ENCODE assay signal across 1 cellular context in the genomic region with DNA sequence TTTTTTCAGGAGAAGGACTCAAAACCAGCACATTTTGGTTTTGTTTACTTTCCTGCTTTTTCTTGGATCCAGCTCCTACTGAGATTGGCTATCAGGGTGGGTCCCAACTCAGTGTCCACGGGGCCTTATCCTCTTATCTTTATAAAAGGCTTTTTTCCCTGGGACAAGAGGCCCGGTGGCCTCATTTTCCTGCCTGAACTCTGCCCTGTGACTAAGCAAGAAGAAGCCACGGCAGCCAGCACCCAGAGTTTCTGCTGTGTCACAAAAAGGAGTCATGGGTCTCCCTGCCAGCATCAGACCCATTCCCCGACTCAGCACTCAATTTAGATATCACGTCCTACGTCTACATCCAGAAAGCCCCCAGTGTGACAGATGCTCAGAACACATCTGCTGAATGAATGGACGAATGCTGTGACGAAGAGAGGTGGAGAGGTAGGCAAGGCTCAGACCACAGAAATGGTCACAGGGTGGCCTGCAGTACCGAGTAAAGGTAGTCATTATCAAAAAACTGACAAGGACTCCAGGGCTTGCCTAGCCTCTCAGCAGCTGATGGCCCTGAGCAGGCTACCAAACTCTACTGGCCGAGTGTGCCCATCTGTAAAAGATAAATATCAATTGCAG.
TF ChIP-seq lines count a peak whose summit lies in the region.

No MANE protein-coding gene starts in this region.

TF ChIP-seq in HepG2, 621 proteins besides CTCF, POLR2A, EP300 and RAD21 (continued from another document and continues in another):
- TF ChIP-seq TFAP4 (IDR thresholded peaks at IDR 0.05; ENCODE audit: borderline replicate concordance, low read depth): peak; percentile 21; the same call in 1 of the 2 replicates
- 0 out of 2 replicates have a peak, but pooled peaks have one; percentile 62 for TF ChIP-seq NFKBIZ (CRISPR knock-in tag; IDR thresholded peaks at IDR 0.05)
- peak; percentile 85 for TF ChIP-seq XRCC5 (optimal IDR thresholded peaks at IDR 0.05; ENCODE audit: low read length)
- peak; percentile 44; the same call in 1 of the 2 replicates for TF ChIP-seq ZNF143 (CRISPR knock-in tag; IDR thresholded peaks at IDR 0.05)
- TF ChIP-seq, protein P1, sequence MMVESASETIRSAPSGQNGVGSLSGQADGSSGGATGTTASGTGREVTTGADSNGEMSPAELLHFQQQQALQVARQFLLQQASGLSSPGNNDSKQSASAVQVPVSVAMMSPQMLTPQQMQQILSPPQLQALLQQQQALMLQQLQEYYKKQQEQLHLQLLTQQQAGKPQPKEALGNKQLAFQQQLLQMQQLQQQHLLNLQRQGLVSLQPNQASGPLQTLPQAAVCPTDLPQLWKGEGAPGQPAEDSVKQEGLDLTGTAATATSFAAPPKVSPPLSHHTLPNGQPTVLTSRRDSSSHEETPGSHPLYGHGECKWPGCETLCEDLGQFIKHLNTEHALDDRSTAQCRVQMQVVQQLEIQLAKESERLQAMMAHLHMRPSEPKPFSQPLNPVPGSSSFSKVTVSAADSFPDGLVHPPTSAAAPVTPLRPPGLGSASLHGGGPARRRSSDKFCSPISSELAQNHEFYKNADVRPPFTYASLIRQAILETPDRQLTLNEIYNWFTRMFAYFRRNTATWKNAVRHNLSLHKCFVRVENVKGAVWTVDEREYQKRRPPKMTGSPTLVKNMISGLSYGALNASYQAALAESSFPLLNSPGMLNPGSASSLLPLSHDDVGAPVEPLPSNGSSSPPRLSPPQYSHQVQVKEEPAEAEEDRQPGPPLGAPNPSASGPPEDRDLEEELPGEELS (CRISPR knock-in tag; IDR thresholded peaks at IDR 0.05): peak; percentile 79
- TF ChIP-seq GATAD1 (CRISPR knock-in tag; IDR thresholded peaks at IDR 0.05): peak; percentile 53
- no peak for TF ChIP-seq ZNF431 (CRISPR knock-in tag; IDR thresholded peaks at IDR 0.05; ENCODE audit: borderline replicate concordance, low read depth)
- peak; percentile 82 for TF ChIP-seq MTA1 (CRISPR knock-in tag; IDR thresholded peaks at IDR 0.05; ENCODE audit: borderline replicate concordance)
- no peak for TF ChIP-seq ZNF496 (CRISPR knock-in tag; IDR thresholded peaks at IDR 0.05; ENCODE audit: insufficient replicate concordance)
- peak in 1 of 2 experiments; percentile 34; a peak in 1 of 4 replicates for TF ChIP-seq KLF16 (CRISPR knock-in tag; IDR thresholded peaks at IDR 0.05)
- peak; percentile 34; the same call in 1 of the 2 replicates for TF ChIP-seq ETV5 (CRISPR knock-in tag; IDR thresholded peaks at IDR 0.05; ENCODE audit: borderline replicate concordance)
- no peak for TF ChIP-seq ZNF703 (CRISPR knock-in tag; IDR thresholded peaks at IDR 0.05; ENCODE audit: borderline replicate concordance)
- no peak for TF ChIP-seq PHF20 (CRISPR knock-in tag; IDR thresholded peaks at IDR 0.05)
- peak; percentile 77 for TF ChIP-seq KAT8 (CRISPR knock-in tag; IDR thresholded peaks at IDR 0.05)
- TF ChIP-seq KMT2B (CRISPR knock-in tag; IDR thresholded peaks at IDR 0.05): no peak
- TF ChIP-seq ZNF761 (CRISPR knock-in tag; conservative IDR thresholded peaks at IDR 0.05): no peak
- TF ChIP-seq ZMAT3 (CRISPR knock-in tag; conservative IDR thresholded peaks at IDR 0.05): no peak; the same call in 1 of the 2 replicates
- peak; percentile 63 for TF ChIP-seq BCL6 (CRISPR knock-in tag; IDR thresholded peaks at IDR 0.05)
- TF ChIP-seq CREB1 (IDR thresholded peaks at IDR 0.05): no peak
- TF ChIP-seq CREB1 (CRISPR knock-in tag; IDR thresholded peaks at IDR 0.05): peak; percentile 57
- TF ChIP-seq SIX4 (CRISPR knock-in tag; IDR thresholded peaks at IDR 0.05): 0 out of 2 replicates have a peak, but pooled peaks have one; percentile 26
- TF ChIP-seq, protein P2, sequence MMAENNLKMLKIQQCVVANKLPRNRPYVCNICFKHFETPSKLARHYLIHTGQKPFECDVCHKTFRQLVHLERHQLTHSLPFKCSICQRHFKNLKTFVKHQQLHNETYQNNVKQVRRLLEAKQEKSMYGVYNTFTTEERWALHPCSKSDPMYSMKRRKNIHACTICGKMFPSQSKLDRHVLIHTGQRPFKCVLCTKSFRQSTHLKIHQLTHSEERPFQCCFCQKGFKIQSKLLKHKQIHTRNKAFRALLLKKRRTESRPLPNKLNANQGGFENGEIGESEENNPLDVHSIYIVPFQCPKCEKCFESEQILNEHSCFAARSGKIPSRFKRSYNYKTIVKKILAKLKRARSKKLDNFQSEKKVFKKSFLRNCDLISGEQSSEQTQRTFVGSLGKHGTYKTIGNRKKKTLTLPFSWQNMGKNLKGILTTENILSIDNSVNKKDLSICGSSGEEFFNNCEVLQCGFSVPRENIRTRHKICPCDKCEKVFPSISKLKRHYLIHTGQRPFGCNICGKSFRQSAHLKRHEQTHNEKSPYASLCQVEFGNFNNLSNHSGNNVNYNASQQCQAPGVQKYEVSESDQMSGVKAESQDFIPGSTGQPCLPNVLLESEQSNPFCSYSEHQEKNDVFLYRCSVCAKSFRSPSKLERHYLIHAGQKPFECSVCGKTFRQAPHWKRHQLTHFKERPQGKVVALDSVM (CRISPR knock-in tag; IDR thresholded peaks at IDR 0.05): peak; percentile 86
- peak; percentile 51; the same call in 1 of the 2 replicates for TF ChIP-seq ZNF878 (CRISPR knock-in tag; IDR thresholded peaks at IDR 0.05)
- 0 out of 2 replicates have a peak, but pooled peaks have one; percentile 48 for TF ChIP-seq RFXAP (CRISPR knock-in tag; IDR thresholded peaks at IDR 0.05; ENCODE audit: borderline replicate concordance)
- no peak; the same call in 1 of the 2 replicates for TF ChIP-seq REPIN1 (CRISPR knock-in tag; IDR thresholded peaks at IDR 0.05; ENCODE audit: borderline replicate concordance, low read depth)
- TF ChIP-seq, protein P3, sequence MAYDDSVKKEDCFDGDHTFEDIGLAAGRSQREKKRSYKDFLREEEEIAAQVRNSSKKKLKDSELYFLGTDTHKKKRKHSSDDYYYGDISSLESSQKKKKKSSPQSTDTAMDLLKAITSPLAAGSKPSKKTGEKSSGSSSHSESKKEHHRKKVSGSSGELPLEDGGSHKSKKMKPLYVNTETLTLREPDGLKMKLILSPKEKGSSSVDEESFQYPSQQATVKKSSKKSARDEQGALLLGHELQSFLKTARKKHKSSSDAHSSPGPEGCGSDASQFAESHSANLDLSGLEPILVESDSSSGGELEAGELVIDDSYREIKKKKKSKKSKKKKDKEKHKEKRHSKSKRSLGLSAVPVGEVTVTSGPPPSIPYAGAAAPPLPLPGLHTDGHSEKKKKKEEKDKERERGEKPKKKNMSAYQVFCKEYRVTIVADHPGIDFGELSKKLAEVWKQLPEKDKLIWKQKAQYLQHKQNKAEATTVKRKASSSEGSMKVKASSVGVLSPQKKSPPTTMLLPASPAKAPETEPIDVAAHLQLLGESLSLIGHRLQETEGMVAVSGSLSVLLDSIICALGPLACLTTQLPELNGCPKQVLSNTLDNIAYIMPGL (CRISPR knock-in tag; IDR thresholded peaks at IDR 0.05; ENCODE audit: borderline replicate concordance in 1 of 2, low read depth in 1 of 2): peak; percentile 37 to 46; a peak in 2 of 4 replicates
- 0 out of 2 replicates have a peak, but pooled peaks have one; percentile 41 for TF ChIP-seq ARNT2 (CRISPR knock-in tag; IDR thresholded peaks at IDR 0.05; ENCODE audit: low read depth)
- TF ChIP-seq PAWR (CRISPR knock-in tag; IDR thresholded peaks at IDR 0.05; ENCODE audit: borderline replicate concordance): no peak
- peak; percentile 24; the same call in 1 of the 2 replicates for TF ChIP-seq ZNF7 (CRISPR knock-in tag; IDR thresholded peaks at IDR 0.05)
- TF ChIP-seq TFE3 (CRISPR knock-in tag; IDR thresholded peaks at IDR 0.05): peak; percentile 81
- TF ChIP-seq FOSL1 (CRISPR knock-in tag; IDR thresholded peaks at IDR 0.05; ENCODE audit: borderline replicate concordance): peak; percentile 63; the same call in 1 of the 2 replicates
- TF ChIP-seq MLLT10 (CRISPR knock-in tag; IDR thresholded peaks at IDR 0.05): no peak
- TF ChIP-seq TARDBP (CRISPR knock-in tag; IDR thresholded peaks at IDR 0.05): peak; percentile 66; the same call in 1 of the 2 replicates
- peak; percentile 59 for TF ChIP-seq POLR2G (IDR thresholded peaks at IDR 0.05; ENCODE audit: low read depth, low read length)
- TF ChIP-seq MYNN (CRISPR knock-in tag; IDR thresholded peaks at IDR 0.05; ENCODE audit: low read depth): no peak
- no peak for TF ChIP-seq PHB2 (IDR thresholded peaks at IDR 0.05; ENCODE audit: partially characterized antibody)
- TF ChIP-seq, protein P4, sequence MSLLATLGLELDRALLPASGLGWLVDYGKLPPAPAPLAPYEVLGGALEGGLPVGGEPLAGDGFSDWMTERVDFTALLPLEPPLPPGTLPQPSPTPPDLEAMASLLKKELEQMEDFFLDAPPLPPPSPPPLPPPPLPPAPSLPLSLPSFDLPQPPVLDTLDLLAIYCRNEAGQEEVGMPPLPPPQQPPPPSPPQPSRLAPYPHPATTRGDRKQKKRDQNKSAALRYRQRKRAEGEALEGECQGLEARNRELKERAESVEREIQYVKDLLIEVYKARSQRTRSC (CRISPR knock-in tag; IDR thresholded peaks at IDR 0.05; ENCODE audit: low read depth): no peak
- no peak for TF ChIP-seq SMARCE1 (IDR thresholded peaks at IDR 0.05; ENCODE audit: borderline replicate concordance)
- TF ChIP-seq ZNF850 (CRISPR knock-in tag; conservative IDR thresholded peaks at IDR 0.05): no peak
- no peak for TF ChIP-seq ZNF747 (CRISPR knock-in tag; IDR thresholded peaks at IDR 0.05; ENCODE audit: borderline replicate concordance)
- peak; percentile 81; the same call in 1 of the 2 replicates for TF ChIP-seq HMG20A (CRISPR knock-in tag; IDR thresholded peaks at IDR 0.05; ENCODE audit: borderline replicate concordance)
- TF ChIP-seq HOXA7 (CRISPR knock-in tag; IDR thresholded peaks at IDR 0.05): no peak
- 0 out of 2 replicates have a peak, but pooled peaks have one; percentile 22 for TF ChIP-seq ZNF563 (CRISPR knock-in tag; IDR thresholded peaks at IDR 0.05)
- peak; percentile 38; the same call in 1 of the 2 replicates for TF ChIP-seq POGZ (CRISPR knock-in tag; IDR thresholded peaks at IDR 0.05)
- TF ChIP-seq, protein P5, sequence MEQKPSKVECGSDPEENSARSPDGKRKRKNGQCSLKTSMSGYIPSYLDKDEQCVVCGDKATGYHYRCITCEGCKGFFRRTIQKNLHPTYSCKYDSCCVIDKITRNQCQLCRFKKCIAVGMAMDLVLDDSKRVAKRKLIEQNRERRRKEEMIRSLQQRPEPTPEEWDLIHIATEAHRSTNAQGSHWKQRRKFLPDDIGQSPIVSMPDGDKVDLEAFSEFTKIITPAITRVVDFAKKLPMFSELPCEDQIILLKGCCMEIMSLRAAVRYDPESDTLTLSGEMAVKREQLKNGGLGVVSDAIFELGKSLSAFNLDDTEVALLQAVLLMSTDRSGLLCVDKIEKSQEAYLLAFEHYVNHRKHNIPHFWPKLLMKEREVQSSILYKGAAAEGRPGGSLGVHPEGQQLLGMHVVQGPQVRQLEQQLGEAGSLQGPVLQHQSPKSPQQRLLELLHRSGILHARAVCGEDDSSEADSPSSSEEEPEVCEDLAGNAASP (CRISPR knock-in tag; IDR thresholded peaks at IDR 0.05; ENCODE audit: borderline replicate concordance): peak; percentile 87
- TF ChIP-seq ZNF589 (CRISPR knock-in tag; conservative IDR thresholded peaks at IDR 0.05): no peak
- TF ChIP-seq KLF11 (CRISPR knock-in tag; IDR thresholded peaks at IDR 0.05): no peak
- TF ChIP-seq ZNF230 (CRISPR knock-in tag; IDR thresholded peaks at IDR 0.05): peak; percentile 66; the same call in 1 of the 2 replicates
- 0 out of 2 replicates have a peak, but pooled peaks have one; percentile 36 for TF ChIP-seq FOXK1 (CRISPR knock-in tag; IDR thresholded peaks at IDR 0.05; ENCODE audit: borderline replicate concordance, low read depth)
- TF ChIP-seq ARID5B (CRISPR knock-in tag; IDR thresholded peaks at IDR 0.05): peak; percentile 91
- TF ChIP-seq ZNF674 (CRISPR knock-in tag; IDR thresholded peaks at IDR 0.05; ENCODE audit: low read depth): no peak
- TF ChIP-seq PAF1 (CRISPR knock-in tag; IDR thresholded peaks at IDR 0.05): no peak
- peak; percentile 57; the same call in 1 of the 2 replicates for TF ChIP-seq GATA4 (IDR thresholded peaks at IDR 0.05; ENCODE audit: borderline replicate concordance, low read depth)
- no peak for TF ChIP-seq KAT2B (IDR thresholded peaks at IDR 0.05; ENCODE audit: borderline replicate concordance, low read depth, low read length)
